In the genomic region with DNA sequence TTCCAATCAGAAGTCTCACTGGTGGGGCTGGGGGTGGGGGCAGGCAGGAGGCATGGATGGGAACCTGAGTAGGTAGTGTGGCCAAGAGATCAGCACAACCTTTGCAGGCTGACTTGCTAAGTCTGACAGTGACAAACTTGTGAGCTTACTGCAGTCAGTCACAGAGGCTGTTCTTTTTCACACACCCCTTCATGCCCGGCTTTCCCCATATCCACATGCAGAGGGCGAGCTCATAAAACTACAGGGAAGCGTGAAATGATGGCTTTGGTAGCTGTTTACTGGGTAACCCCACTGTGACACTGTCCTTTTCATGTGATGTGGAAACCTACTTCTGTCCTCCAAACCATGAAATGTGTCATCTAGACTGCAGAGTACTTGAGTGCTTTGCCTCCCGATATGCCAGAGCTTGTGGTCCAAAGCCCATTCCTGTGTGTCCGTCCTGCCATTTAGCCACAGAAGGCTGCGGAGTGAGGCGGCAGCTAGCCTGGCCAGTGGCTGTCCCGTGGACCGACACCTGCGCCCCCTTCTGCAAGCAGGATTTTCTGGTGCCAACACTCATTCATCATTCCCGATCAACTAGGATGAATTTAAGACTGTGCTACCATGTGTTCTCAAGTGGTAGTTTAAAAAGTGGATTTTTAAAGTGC, we compare ENCODE assay signal across 22 cellular contexts. TPM values are rescaled to one million over a fixed set of nuclear protein-coding genes. Genes with fewer than 3 reads are reported as not detected.
DNase-seq lines count a peak whose midpoint lies in the region; ATAC-seq, FAIRE-seq and TF ChIP-seq lines count a peak whose summit lies in the region.
"Had no signal": no experiment of that assay in that cellular context is flagged by ENCODE, and none has a peak within 500 bp of the region (broad histone marks: within the 10 kb centered on the region; RNA-seq: fewer than 3 reads in every experiment).

No MANE protein-coding gene starts in this region.

- FAIRE-seq in GM12892 (lab: Jason Lieb, UNC), result no peak
- FAIRE-seq in endothelial cell of umbilical vein (lab: Jason Lieb, UNC), result no peak

- H3K79me2 ChIP-seq in endothelial cell of umbilical vein (ENCODE audit: control insufficient read depth, insufficient read depth, low read length) (peaks cover 35% of the 10 kb centered on the region), hepatocyte (peaks cover 17% of the 10 kb centered on the region)

- H4K20me1 ChIP-seq in endothelial cell of umbilical vein (replicated peaks; ENCODE audit: control insufficient read depth, extremely low read depth, insufficient read depth, low read length) (no peaks in the 10 kb centered on the region), hepatocyte (ENCODE audit: insufficient read depth, poor library complexity, severe bottlenecking) (no peaks in the 10 kb centered on the region)

- POLR2A ChIA-PET in endothelial cell of umbilical vein (lab: Charles Lee), result no interaction called here

- TF ChIP-seq POLR2A in GM12892 (IDR thresholded peaks at IDR 0.05; ENCODE audit: low read depth, low read length), result peak; percentile 62; the same call in 1 of the 2 replicates
- TF ChIP-seq POLR2A in Raji (IDR thresholded peaks at IDR 0.05; ENCODE audit: insufficient read depth, low read depth, low read length), result 0 out of 2 replicates have a peak, but pooled peaks have one; percentile 16
- TF ChIP-seq POLR2A in endothelial cell of umbilical vein (IDR thresholded peaks at IDR 0.05; ENCODE audit: low read depth, low read length), result no peak

- no peak for ATAC-seq in sciatic nerve
- ATAC-seq: PC-3, SK-N-SH treated with all-trans-retinoic acid at 6 μM for 48 hours had no signal

- H3K9me1 ChIP-seq in endothelial cell of umbilical vein (replicated peaks; ENCODE audit: control insufficient read depth, extremely low read depth, insufficient read depth, low read length), result no peaks in the 10 kb centered on the region

- H3K27me3 ChIP-seq in endothelial cell of umbilical vein (ENCODE audit: control insufficient read depth in 2 of 2, insufficient read depth in 2 of 2, low read length in 2 of 2), result no peaks in the 10 kb centered on the region
- H3K27me3 ChIP-seq in hepatocyte, result no peaks in the 10 kb centered on the region

- DNase-seq in GM12892 (ENCODE audit: insufficient read length) (no peak), endothelial cell of umbilical vein (ENCODE audit: low read depth, low spot score) (no peak), mesenteric fat pad (ENCODE audit: low spot score) (no peak), GM20000 (ENCODE audit: low spot score) (no peak), hepatocyte (ENCODE audit: low spot score) (no peak), sciatic nerve (ENCODE audit: low spot score) (no peak)
- DNase-seq: AML-193; CD4-positive, alpha-beta memory T cell; DND-41; GF-D8; H9; Kasumi-1; NCI-H1048; NCI-H2107; NCI-H226; NCI-H526 treated with DMSO at 0.1 percent for 48 hours; NK-92 treated with Interleukin-12 subunit alpha and Interleukin-12 subunit beta, amount 100 ng/mL, for 24 hours; PC-3; Right ventricle myocardium superior had no signal

- H3K4me1 ChIP-seq in endothelial cell of umbilical vein (ENCODE audit: control insufficient read depth, extremely low read depth, insufficient read depth, low read length) (no peaks in the 10 kb centered on the region), hepatocyte (ENCODE audit: insufficient read depth) (no peaks in the 10 kb centered on the region)

- H3K4me2 ChIP-seq in endothelial cell of umbilical vein (ENCODE audit: insufficient read depth, low read length) (no peak overlapping the region), hepatocyte (no peak overlapping the region)

- intact Hi-C loops in endothelial cell of umbilical vein (cut with micrococcal nuclease), result no loop called here
- intact Hi-C loops in sciatic nerve (cut with DNase I), result no loop called here

- H3K27ac ChIP-seq in 22Rv1 (0 out of 2 replicates have a peak overlapping the region, but pooled peaks have one; percentile 12), endothelial cell of umbilical vein (ENCODE audit: insufficient read depth, low read depth, low read length) (no peak overlapping the region), hepatocyte (no peak overlapping the region)

- BruUV-seq in endothelial cell of umbilical vein (replicated peaks; lab: Mats Ljungman, UMichigan), result TSS peak; percentile 12

- no peak overlapping the region for H3K9ac ChIP-seq in endothelial cell of umbilical vein (replicated peaks; ENCODE audit: extremely low read depth, insufficient read depth, low read length)

- TF ChIP-seq CTCF in 22Rv1 (IDR thresholded peaks at IDR 0.05) (no peak), endothelial cell of umbilical vein (IDR thresholded peaks at IDR 0.05; ENCODE audit: extremely low read depth in 1 of 2, insufficient read depth in 1 of 2, low read depth in 1 of 2, low read length in 2 of 2) (no peak), GM20000 (IDR thresholded peaks at IDR 0.05; ENCODE audit: extremely low read depth, missing control alignments) (no peak), hepatocyte (IDR thresholded peaks at IDR 0.05; ENCODE audit: poor library complexity) (no peak)

- H3K9me2 ChIP-seq in hepatocyte (replicated peaks; ENCODE audit: insufficient read depth), result no peaks in the 10 kb centered on the region

- H3K36me3 ChIP-seq in endothelial cell of umbilical vein (ENCODE audit: control insufficient read depth in 2 of 2, extremely low read depth in 1 of 2, insufficient read depth in 2 of 2, low read length in 2 of 2), result peaks cover 17 to 54% of the 10 kb centered on the region in 2 experiments
- no peaks in the 10 kb centered on the region for H3K36me3 ChIP-seq in hepatocyte (replicated peaks; ENCODE audit: insufficient read depth, low read depth)

- dilution Hi-C loops in endothelial cell of umbilical vein (cut with MboI; ENCODE audit: extremely low pct_ligation_motif_present, low sequenced_read_pairs), result no loop called here

- no peaks in the 10 kb centered on the region for H3K9me3 ChIP-seq in endothelial cell of umbilical vein (replicated peaks; ENCODE audit: control insufficient read depth, insufficient read depth, low read length)
- H3K9me3 ChIP-seq in hepatocyte (ENCODE audit: low read depth), result no peaks in the 10 kb centered on the region

- CTCF ChIA-PET in endothelial cell of umbilical vein (lab: Charles Lee), result interaction anchor here (0.6 to 1.4 kb wide), 4 partner anchors 10 to 330 kb away, joined by 3 to 4 read pairs (median 4); no protein-coding TSS in a partner anchor

- H2AFZ ChIP-seq in endothelial cell of umbilical vein (ENCODE audit: low read depth, low read length) (no peak overlapping the region), hepatocyte (no peak overlapping the region)

- H3K4me3 ChIP-seq in endothelial cell of umbilical vein (replicated peaks in 1 of 3; ENCODE audit: insufficient read depth in 1 of 3, low read depth in 1 of 3, low read length in 3 of 3) (no peak overlapping the region), hepatocyte (no peak overlapping the region)

- 91% methylated on average over 11 of the region's 11 CpGs for WGBS in hepatocyte (ENCODE audit: low lambda C conversion rate, missing lambda C conversion rate)

RNA-seq across cellular contexts. Expression of a gene that starts 9.8 kb away (rescaled TPM):
- polyA plus RNA-seq in GM12892 (2012; ENCODE audit: missing spikeins), result 17.7 TPM
- total RNA-seq in endothelial cell of umbilical vein, result 29.1 and 29.9 TPM in 2 replicates
- polyA plus RNA-seq in endothelial cell of umbilical vein, result 23.5 and 24.1 TPM in 2 replicates
- 18.3 and 21.2 TPM in 2 replicates for polyA plus RNA-seq in endothelial cell of umbilical vein (2011; cell fraction: cytosol; rRNA removed)
- polyA plus RNA-seq in endothelial cell of umbilical vein (2011; cell fraction: nucleus; rRNA removed), result 40.6 and 48.3 TPM in 2 replicates
- polyA plus RNA-seq in endothelial cell of umbilical vein (2012), result 18.0 and 20.9 TPM in 2 replicates
- polyA minus RNA-seq in endothelial cell of umbilical vein, result 22.0 and 31.9 TPM in 2 replicates
- 26.8 TPM for polyA minus RNA-seq in endothelial cell of umbilical vein (2011; cell fraction: cytosol; rRNA and poly(A)+ RNA removed)
- polyA minus RNA-seq in endothelial cell of umbilical vein (2011; cell fraction: nucleus; rRNA and poly(A)+ RNA removed), result 13.8 and 18.1 TPM in 2 replicates
- total RNA-seq in mesenteric fat pad, result 19.2 TPM
- 11.6 and 12.0 TPM in 2 replicates for total RNA-seq in hepatocyte
- 9.7 and 12.8 TPM in 2 replicates for polyA plus RNA-seq in hepatocyte
- 18.1 TPM for total RNA-seq in sciatic nerve

RNA-seq across cellular contexts. Expression of a gene that starts 9.9 kb away (rescaled TPM):
- 17.2 TPM for polyA plus RNA-seq in GM12892 (2012; ENCODE audit: missing spikeins)
- total RNA-seq in endothelial cell of umbilical vein (29.8 and 36.6 TPM in 2 replicates), mesenteric fat pad (11.5 TPM), hepatocyte (15.7 and 17.8 TPM in 2 replicates), sciatic nerve (10.1 TPM)
- polyA plus RNA-seq in endothelial cell of umbilical vein (54.1 and 65.5 TPM in 2 replicates), hepatocyte (21.1 and 22.8 TPM in 2 replicates)
- 37.9 and 41.5 TPM in 2 replicates for polyA plus RNA-seq in endothelial cell of umbilical vein (2011; cell fraction: cytosol; rRNA removed)
- 22.2 and 22.6 TPM in 2 replicates for polyA plus RNA-seq in endothelial cell of umbilical vein (2011; cell fraction: nucleus; rRNA removed)
- 31.8 and 34.3 TPM in 2 replicates for polyA plus RNA-seq in endothelial cell of umbilical vein (2012)
- 51.1 and 65.3 TPM in 2 replicates for polyA minus RNA-seq in endothelial cell of umbilical vein
- polyA minus RNA-seq in endothelial cell of umbilical vein (2011; cell fraction: cytosol; rRNA and poly(A)+ RNA removed), result 26.2 TPM
- polyA minus RNA-seq in endothelial cell of umbilical vein (2011; cell fraction: nucleus; rRNA and poly(A)+ RNA removed), result 9.3 and 9.6 TPM in 2 replicates

RNA-seq across cellular contexts. Expression of a gene that starts 27.6 kb away (rescaled TPM):
- 18.2 TPM for polyA plus RNA-seq in GM12892 (2012; ENCODE audit: missing spikeins)
- 77.1 and 91.2 TPM in 2 replicates for total RNA-seq in endothelial cell of umbilical vein
- 16.0 and 17.9 TPM in 2 replicates for polyA plus RNA-seq in endothelial cell of umbilical vein
- polyA plus RNA-seq in endothelial cell of umbilical vein (2011; cell fraction: cytosol; rRNA removed), result 17.0 and 19.1 TPM in 2 replicates
- polyA plus RNA-seq in endothelial cell of umbilical vein (2011; cell fraction: nucleus; rRNA removed), result 33.4 and 38.1 TPM in 2 replicates
- polyA plus RNA-seq in endothelial cell of umbilical vein (2012), result 35.7 and 44.5 TPM in 2 replicates
- 118 and 175 TPM in 2 replicates for polyA minus RNA-seq in endothelial cell of umbilical vein
- polyA minus RNA-seq in endothelial cell of umbilical vein (2011; cell fraction: cytosol; rRNA and poly(A)+ RNA removed), result 33.6 TPM
- polyA minus RNA-seq in endothelial cell of umbilical vein (2011; cell fraction: nucleus; rRNA and poly(A)+ RNA removed), result 57.5 and 74.1 TPM in 2 replicates
- 84.7 TPM for total RNA-seq in mesenteric fat pad
- 16.3 and 28.1 TPM in 2 replicates for total RNA-seq in hepatocyte
- 16.1 and 18.7 TPM in 2 replicates for polyA plus RNA-seq in hepatocyte
- total RNA-seq in sciatic nerve, result 76.6 TPM

RNA-seq across cellular contexts. Expression of a gene that starts 39.8 kb away (rescaled TPM):
- 52.8 TPM for polyA plus RNA-seq in GM12892 (2012; ENCODE audit: missing spikeins)
- 81.8 and 84.2 TPM in 2 replicates for total RNA-seq in endothelial cell of umbilical vein
- 26.6 and 41.3 TPM in 2 replicates for polyA plus RNA-seq in endothelial cell of umbilical vein
- 43.0 and 48.3 TPM in 2 replicates for polyA plus RNA-seq in endothelial cell of umbilical vein (2011; cell fraction: cytosol; rRNA removed)
- polyA plus RNA-seq in endothelial cell of umbilical vein (2011; cell fraction: nucleus; rRNA removed), result 43.0 and 73.1 TPM in 2 replicates
- 84.5 and 86.2 TPM in 2 replicates for polyA plus RNA-seq in endothelial cell of umbilical vein (2012)
- polyA minus RNA-seq in endothelial cell of umbilical vein, result 25.9 and 32.4 TPM in 2 replicates
- 16.0 TPM for polyA minus RNA-seq in endothelial cell of umbilical vein (2011; cell fraction: cytosol; rRNA and poly(A)+ RNA removed)
- 12.4 and 17.6 TPM in 2 replicates for polyA minus RNA-seq in endothelial cell of umbilical vein (2011; cell fraction: nucleus; rRNA and poly(A)+ RNA removed)
- total RNA-seq in mesenteric fat pad, result 43.5 TPM
- total RNA-seq in hepatocyte, result 70.8 and 120 TPM in 2 replicates
- polyA plus RNA-seq in hepatocyte, result 68.1 and 74.1 TPM in 2 replicates
- 55.7 TPM for total RNA-seq in sciatic nerve

RNA-seq across cellular contexts. Expression of a gene that starts 39.9 kb away (rescaled TPM):
- 17.6 TPM for polyA plus RNA-seq in GM12892 (2012; ENCODE audit: missing spikeins)
- total RNA-seq in endothelial cell of umbilical vein, result 19.0 and 19.2 TPM in 2 replicates
- 12.5 and 17.1 TPM in 2 replicates for polyA plus RNA-seq in endothelial cell of umbilical vein
- 16.7 and 19.1 TPM in 2 replicates for polyA plus RNA-seq in endothelial cell of umbilical vein (2011; cell fraction: cytosol; rRNA removed)
- 14.6 and 17.8 TPM in 2 replicates for polyA plus RNA-seq in endothelial cell of umbilical vein (2011; cell fraction: nucleus; rRNA removed)
- polyA plus RNA-seq in endothelial cell of umbilical vein (2012), result 20.7 and 26.2 TPM in 2 replicates
- 11.8 and 15.9 TPM in 2 replicates for polyA minus RNA-seq in endothelial cell of umbilical vein
- 14.1 TPM for polyA minus RNA-seq in endothelial cell of umbilical vein (2011; cell fraction: cytosol; rRNA and poly(A)+ RNA removed)
- 12.6 and 25.1 TPM in 2 replicates for polyA minus RNA-seq in endothelial cell of umbilical vein (2011; cell fraction: nucleus; rRNA and poly(A)+ RNA removed)
- 12.7 TPM for total RNA-seq in mesenteric fat pad
- total RNA-seq in hepatocyte, result 14.6 and 17.0 TPM in 2 replicates
- 13.3 and 15.3 TPM in 2 replicates for polyA plus RNA-seq in hepatocyte
- 12.1 TPM for total RNA-seq in sciatic nerve
